Comparison of ENCODE assay signal across 28 cellular contexts in genomic region chr10:59578741-59579140, GRCh38.
DNase-seq lines count a peak whose midpoint lies in the region; FAIRE-seq and TF ChIP-seq lines count a peak whose summit lies in the region.
"Had no signal": no experiment of that assay in that cellular context is flagged by ENCODE, and none has a peak within 500 bp of the region (broad histone marks: within the 10 kb centered on the region; RNA-seq: fewer than 3 reads in every experiment).

No MANE protein-coding gene starts in this region.

- H3K27ac ChIP-seq in astrocyte (ENCODE audit: low read depth, low read length), result no peak overlapping the region
- H3K27ac ChIP-seq in esophagus muscularis mucosa (replicated peaks in 1 of 4), result peak overlapping the region in 1 of 4 donors; percentile 12
- no peak overlapping the region for H3K27ac ChIP-seq in mesenchymal stem cell (ENCODE audit: low read length, poor library complexity, severe bottlenecking)
- H3K27ac ChIP-seq in tibial nerve, result no peak overlapping the region
- H3K27ac ChIP-seq: BLaER1 had no signal

- peak overlapping the region in 1 of 2 experiments; percentile 28 for H3K14ac ChIP-seq in mesenchymal stem cell (ENCODE audit: low read length in 2 of 2)

- H3K27ac Mint-ChIP-seq in astrocyte (ENCODE audit: unreplicated experiment), result peak overlapping the region; percentile 21
- H3K27ac Mint-ChIP-seq: CD14-positive monocyte; CD4-positive, alpha-beta memory T cell; CD8-positive, alpha-beta memory T cell had no signal

- H3K79me1 ChIP-seq in mesenchymal stem cell (replicated peaks; ENCODE audit: low read length, poor library complexity, severe bottlenecking), result no peaks in the 10 kb centered on the region

- H3K36me3 ChIP-seq in astrocyte (ENCODE audit: insufficient read depth, low read length), result no peaks in the 10 kb centered on the region
- no peaks in the 10 kb centered on the region for H3K36me3 ChIP-seq in esophagus muscularis mucosa
- no peaks in the 10 kb centered on the region for H3K36me3 ChIP-seq in mesenchymal stem cell (ENCODE audit: control insufficient read depth in 1 of 2, insufficient read depth in 2 of 2, low read depth in 1 of 2, low read length in 2 of 2)
- H3K36me3 ChIP-seq in tibial nerve, result no peaks in the 10 kb centered on the region
- H3K36me3 ChIP-seq: BE2C, BLaER1 had no signal

- TF ChIP-seq POLR2A in esophagus muscularis mucosa (IDR thresholded peaks at IDR 0.05; ENCODE audit: low read depth), result no peak
- no peak for TF ChIP-seq POLR2A in tibial nerve (IDR thresholded peaks at IDR 0.05)

- H3K27me3 ChIP-seq in astrocyte (ENCODE audit: insufficient read depth, low read length) (no peaks in the 10 kb centered on the region), esophagus muscularis mucosa (no peaks in the 10 kb centered on the region), mesenchymal stem cell (ENCODE audit: control insufficient read depth in 1 of 2, insufficient read depth in 1 of 2, low read length in 2 of 2) (peaks cover 0 to 20% of the 10 kb centered on the region in 2 experiments), tibial nerve (no peaks in the 10 kb centered on the region)
- H3K27me3 ChIP-seq: BE2C, BLaER1 had no signal

- peak overlapping the region; percentile 52 to 66 for H3K18ac ChIP-seq in mesenchymal stem cell (ENCODE audit: low read depth in 1 of 2, low read length in 2 of 2)

- no peaks in the 10 kb centered on the region for H3K79me2 ChIP-seq in astrocyte (ENCODE audit: insufficient read depth, low read length)

- FAIRE-seq in astrocyte (lab: Jason Lieb, UNC) (no peak), urothelium cell line (lab: Jason Lieb, UNC) (peak; percentile 13)
- FAIRE-seq: A204.1, GM12878, GM12892, GM18507 had no signal

- H4K91ac ChIP-seq in mesenchymal stem cell (ENCODE audit: low read length), result no peak overlapping the region

- peak overlapping the region in 1 of 2 experiments; percentile 71 for H2BK12ac ChIP-seq in mesenchymal stem cell (ENCODE audit: low read length in 2 of 2)

- no peak overlapping the region for H3K4me2 ChIP-seq in astrocyte (ENCODE audit: low read length)
- H3K4me2 ChIP-seq in mesenchymal stem cell (ENCODE audit: low read length, poor library complexity, severe bottlenecking), result no peak overlapping the region
- H3K4me2 ChIP-seq: BLaER1 had no signal

- H3K4ac ChIP-seq in mesenchymal stem cell (ENCODE audit: low read depth in 1 of 2, low read length in 2 of 2), result peak overlapping the region in 1 of 2 experiments; percentile 67

- H3K4me3 Mint-ChIP-seq in astrocyte (ENCODE audit: unreplicated experiment), result no peak overlapping the region
- H3K4me3 Mint-ChIP-seq: CD14-positive monocyte; CD4-positive, alpha-beta memory T cell; CD4-positive, CD25-positive, alpha-beta regulatory T cell; CD8-positive, alpha-beta memory T cell had no signal

- no peaks in the 10 kb centered on the region for H3K9me3 Mint-ChIP-seq in astrocyte (ENCODE audit: unreplicated experiment)
- H3K9me3 Mint-ChIP-seq: CD8-positive, alpha-beta memory T cell had no signal

- no peak overlapping the region for H2BK15ac ChIP-seq in mesenchymal stem cell (ENCODE audit: low read depth, poor library complexity, severe bottlenecking)

- no peak overlapping the region for H3K9ac ChIP-seq in astrocyte (ENCODE audit: low read length)
- H3K9ac ChIP-seq in mesenchymal stem cell (ENCODE audit: low read length), result no peak overlapping the region
- H3K9ac ChIP-seq: BLaER1 had no signal

- H3K9me3 ChIP-seq in astrocyte (ENCODE audit: insufficient read depth, low read depth, low read length) (no peaks in the 10 kb centered on the region), esophagus muscularis mucosa (no peaks in the 10 kb centered on the region), mesenchymal stem cell (ENCODE audit: control insufficient read depth, low read length) (no peaks in the 10 kb centered on the region), tibial nerve (no peaks in the 10 kb centered on the region)
- H3K9me3 ChIP-seq: BE2C, BLaER1 had no signal

- H4K8ac ChIP-seq in mesenchymal stem cell (ENCODE audit: low read length), result peak overlapping the region; percentile 4

- no peak overlapping the region for H2AFZ ChIP-seq in astrocyte (ENCODE audit: low read depth, low read length)
- H2AFZ ChIP-seq in mesenchymal stem cell (ENCODE audit: low read depth, low read length), result no peak overlapping the region

- TF ChIP-seq CTCF in astrocyte (IDR thresholded peaks at IDR 0.05; ENCODE audit: insufficient read depth, low read depth, low read length) (no peak), esophagus muscularis mucosa (IDR thresholded peaks at IDR 0.05) (no peak), tibial nerve (IDR thresholded peaks at IDR 0.05) (no peak)

- TF ChIP-seq EP300 in esophagus muscularis mucosa (IDR thresholded peaks at IDR 0.05) (no peak), tibial nerve (IDR thresholded peaks at IDR 0.05) (no peak)

- intact Hi-C loops in esophagus muscularis mucosa (cut with DNase I), result no loop called here

- H3K36me3 Mint-ChIP-seq in astrocyte (ENCODE audit: low read depth, unreplicated experiment), result no peaks in the 10 kb centered on the region
- H3K36me3 Mint-ChIP-seq: CD14-positive monocyte; CD4-positive, alpha-beta memory T cell; CD4-positive, CD25-positive, alpha-beta regulatory T cell; CD8-positive, alpha-beta memory T cell had no signal

- H2AK5ac ChIP-seq in mesenchymal stem cell (ENCODE audit: low read length, severe bottlenecking), result no peak overlapping the region

- no peaks in the 10 kb centered on the region for H3K27me3 Mint-ChIP-seq in astrocyte (ENCODE audit: low read depth, unreplicated experiment)

- H2BK5ac ChIP-seq in mesenchymal stem cell (ENCODE audit: low read depth, low read length, poor library complexity, severe bottlenecking), result no peak overlapping the region

- WGBS in esophagus muscularis mucosa, result 100% methylated on average over 4 of the region's 4 CpGs
- 95% methylated on average over 4 of the region's 4 CpGs for WGBS in mesenchymal stem cell
- WGBS in tibial nerve, 2 donors, result 95 to 96% methylated on average over 4 of the region's 4 CpGs

- H4K20me1 ChIP-seq in astrocyte (ENCODE audit: insufficient read depth, low read length), result no peaks in the 10 kb centered on the region
- H4K20me1 ChIP-seq: BLaER1 had no signal

- H3K4me1 ChIP-seq in astrocyte (ENCODE audit: insufficient read depth, low read length) (no peaks in the 10 kb centered on the region), esophagus muscularis mucosa (peaks cover 0 to 23% (median 17%) of the 10 kb centered on the region in 4 donors), mesenchymal stem cell (ENCODE audit: control insufficient read depth, insufficient read depth, low read depth, low read length) (no peaks in the 10 kb centered on the region), tibial nerve (no peaks in the 10 kb centered on the region)
- H3K4me1 ChIP-seq: BE2C had no signal

- DNase-seq in astrocyte (ENCODE audit: low read depth) (no peak), esophagus muscularis mucosa (ENCODE audit: extremely low spot score) (peak; percentile 91), mesenchymal stem cell (no peak), urothelium cell line (ENCODE audit: low spot score) (no peak), NOMO-1 treated with DMSO at 0.1 percent for 48 hours (lab: John Stamatoyannopoulos, UW; ENCODE audit: unreplicated experiment) (no peak), tibial nerve (ENCODE audit: low spot score in 2 of 2) (no peak)
- DNase-seq in stimulated activated naive CD4-positive, alpha-beta T cell treated with Interleukin-2 at 50 U/mL for 16 hours (lab: John Stamatoyannopoulos, UW), result no peak
- DNase-seq: 8988T; ACHN; BE2C; C1 segment of cervical spinal cord; CD4-positive, alpha-beta memory T cell; CD4-positive, CD25-positive, alpha-beta regulatory T cell; CD8-positive, alpha-beta memory T cell; COR-L47; DMS 273 treated with DMSO at 0.1 percent for 48 hours; DMS153; DMS53; DMS79; DND-41; EL; GDM1 had no signal

- no peak overlapping the region for H3K23ac ChIP-seq in mesenchymal stem cell (ENCODE audit: low read length in 2 of 2)

- H3K4me3 ChIP-seq in astrocyte (ENCODE audit: insufficient read depth, low read depth, low read length) (no peak overlapping the region), esophagus muscularis mucosa (no peak overlapping the region), mesenchymal stem cell (ENCODE audit: insufficient read depth in 1 of 2, low read depth in 1 of 2, low read length in 2 of 2) (no peak overlapping the region), tibial nerve (no peak overlapping the region)
- H3K4me3 ChIP-seq: BLaER1, GM12878 had no signal

- H2BK120ac ChIP-seq in mesenchymal stem cell (ENCODE audit: low read depth, low read length), result no peak overlapping the region

- peaks cover 22% of the 10 kb centered on the region for H3K4me1 Mint-ChIP-seq in astrocyte (ENCODE audit: low read depth, unreplicated experiment)
- H3K4me1 Mint-ChIP-seq: CD4-positive, alpha-beta memory T cell; CD4-positive, CD25-positive, alpha-beta regulatory T cell; CD8-positive, alpha-beta memory T cell had no signal
